Comparison of ENCODE assay signal across 15 cellular contexts in the genomic region with DNA sequence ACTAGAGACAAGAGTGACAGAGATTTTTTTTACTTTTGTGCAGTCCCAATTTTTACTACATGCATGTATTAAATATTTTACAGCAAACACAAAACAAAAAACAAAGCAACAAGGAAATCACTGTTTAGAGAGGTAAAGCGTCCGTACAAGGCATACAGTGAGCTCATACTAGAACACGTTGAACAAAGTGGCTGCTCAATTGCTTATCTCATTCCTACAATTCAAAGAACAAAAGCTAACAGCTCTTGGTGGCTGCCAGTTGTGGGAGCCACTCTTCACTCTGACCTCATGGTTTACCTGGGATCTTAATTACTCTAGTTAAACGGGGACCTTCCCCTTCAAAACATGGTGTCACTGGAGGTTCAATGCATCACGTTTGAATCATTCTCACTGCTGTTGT. TPM values are rescaled to one million over a fixed set of nuclear protein-coding genes. Genes with fewer than 3 reads are reported as not detected.
DNase-seq lines count a peak whose midpoint lies in the region; ATAC-seq and TF ChIP-seq lines count a peak whose summit lies in the region.
"Had no signal": no experiment of that assay in that cellular context is flagged by ENCODE, and none has a peak within 500 bp of the region (broad histone marks: within the 10 kb centered on the region; RNA-seq: fewer than 3 reads in every experiment).

No MANE protein-coding gene starts in this region.

- TF ChIP-seq CTCF in neural progenitor cell (IDR thresholded peaks at IDR 0.05): no peak
- TF ChIP-seq CTCF in CD8-positive, alpha-beta T cell (IDR thresholded peaks at IDR 0.05): no peak

- H3K4me3 ChIP-seq in neural progenitor cell: no peak overlapping the region
- H3K4me3 ChIP-seq in CD8-positive, alpha-beta T cell (ENCODE audit: low read depth, low read length): no peak overlapping the region
- H3K4me3 ChIP-seq: GM23248 had no signal

- no peak overlapping the region for H3K27ac ChIP-seq in neural progenitor cell
- no peak overlapping the region for H3K27ac ChIP-seq in CD8-positive, alpha-beta T cell (ENCODE audit: low read depth, low read length)
- H3K27ac ChIP-seq: 22Rv1, GM23248 had no signal

- H3K79me2 ChIP-seq in neural progenitor cell (ENCODE audit: low read depth): no peaks in the 10 kb centered on the region

- no peak for ATAC-seq in HG02759 (IDR thresholded peaks at IDR 0.05; ENCODE audit: unreplicated experiment)
- no peak for ATAC-seq in naive thymus-derived CD8-positive, alpha-beta T cell
- ATAC-seq in CD8-positive, alpha-beta T cell: no peak
- ATAC-seq: HepG2 had no signal

- POLR2A ChIA-PET in naive thymus-derived CD8-positive, alpha-beta T cell (lab: Charles Lee): no interaction called here
- POLR2A ChIA-PET in CD8-positive, alpha-beta T cell (lab: Charles Lee): no interaction called here

- H3K9me3 ChIP-seq in neural progenitor cell (ENCODE audit: low read depth): no peaks in the 10 kb centered on the region
- H3K9me3 ChIP-seq in CD8-positive, alpha-beta T cell (ENCODE audit: low read length): no peaks in the 10 kb centered on the region
- H3K9me3 ChIP-seq: Caco-2 had no signal

- intact Hi-C loops in CD8-positive, alpha-beta T cell (cut with DNase I, micrococcal nuclease): no loop called here

- H3K27me3 Mint-ChIP-seq in neural progenitor cell (ENCODE audit: insufficient read depth, low read depth): peaks cover 4% of the 10 kb centered on the region
- H3K27me3 Mint-ChIP-seq in naive thymus-derived CD8-positive, alpha-beta T cell: peaks cover 10 to 29% (median 23%) of the 10 kb centered on the region in 5 donors
- peaks cover 20% of the 10 kb centered on the region for H3K27me3 Mint-ChIP-seq in CD8-positive, alpha-beta T cell (ENCODE audit: low read depth)

- H3K27ac Mint-ChIP-seq in neural progenitor cell: peak overlapping the region; percentile 70
- no peak overlapping the region for H3K27ac Mint-ChIP-seq in naive thymus-derived CD8-positive, alpha-beta T cell
- no peak overlapping the region for H3K27ac Mint-ChIP-seq in CD8-positive, alpha-beta T cell
- H3K27ac Mint-ChIP-seq: CD14-positive monocyte; CD8-positive, alpha-beta memory T cell; H9 had no signal

- H2AFZ ChIP-seq in neural progenitor cell (replicated peaks): peak overlapping the region; percentile 32
- H2AFZ ChIP-seq: GM23248 had no signal

- H3K4me2 ChIP-seq in neural progenitor cell: no peak overlapping the region

- peaks cover 20% of the 10 kb centered on the region for H3K4me1 ChIP-seq in neural progenitor cell
- no peaks in the 10 kb centered on the region for H3K4me1 ChIP-seq in CD8-positive, alpha-beta T cell (ENCODE audit: insufficient read depth, low read length)
- H3K4me1 ChIP-seq: Caco-2 had no signal

- no peak overlapping the region for H3K4me3 Mint-ChIP-seq in neural progenitor cell
- H3K4me3 Mint-ChIP-seq in naive thymus-derived CD8-positive, alpha-beta T cell: no peak overlapping the region
- no peak overlapping the region for H3K4me3 Mint-ChIP-seq in CD8-positive, alpha-beta T cell
- H3K4me3 Mint-ChIP-seq: CD14-positive monocyte; CD8-positive, alpha-beta memory T cell; H9 had no signal

- DNase-seq in DMS53 (lab: John Stamatoyannopoulos, UW) (peak; percentile 1), DMS53 treated with DMSO at 0.1 percent for 48 hours (lab: John Stamatoyannopoulos, UW; ENCODE audit: unreplicated experiment) (no peak), NCI-H146 treated with DMSO at 0.1 percent for 48 hours (lab: John Stamatoyannopoulos, UW; ENCODE audit: unreplicated experiment) (peak; percentile 14), NCI-H774 (lab: John Stamatoyannopoulos, UW) (peak; percentile 33), neural progenitor cell (ENCODE audit: low spot score) (no peak)
- DNase-seq in naive thymus-derived CD8-positive, alpha-beta T cell: no peak
- DNase-seq in CD8-positive, alpha-beta T cell: no peak
- DNase-seq: Caco-2; CD8-positive, alpha-beta memory T cell; GM23248; H9 had no signal

- H3K9me3 Mint-ChIP-seq in neural progenitor cell: no peaks in the 10 kb centered on the region
- peaks cover 0 to 5% (median 0%) of the 10 kb centered on the region in 9 donors for H3K9me3 Mint-ChIP-seq in naive thymus-derived CD8-positive, alpha-beta T cell
- H3K9me3 Mint-ChIP-seq in CD8-positive, alpha-beta T cell: no peaks in the 10 kb centered on the region
- H3K9me3 Mint-ChIP-seq: H9 had no signal

- H3K27me3 ChIP-seq in neural progenitor cell: no peaks in the 10 kb centered on the region
- H3K27me3 ChIP-seq in CD8-positive, alpha-beta T cell (ENCODE audit: insufficient read depth, low read length): no peaks in the 10 kb centered on the region

- no peaks in the 10 kb centered on the region for H3F3A ChIP-seq in neural progenitor cell (ENCODE audit: low read depth)

- H3K36me3 Mint-ChIP-seq in neural progenitor cell: no peaks in the 10 kb centered on the region
- no peaks in the 10 kb centered on the region for H3K36me3 Mint-ChIP-seq in naive thymus-derived CD8-positive, alpha-beta T cell
- no peaks in the 10 kb centered on the region for H3K36me3 Mint-ChIP-seq in CD8-positive, alpha-beta T cell
- H3K36me3 Mint-ChIP-seq: CD14-positive monocyte; CD8-positive, alpha-beta memory T cell had no signal

- peaks cover 37% of the 10 kb centered on the region for H3K4me1 Mint-ChIP-seq in neural progenitor cell
- H3K4me1 Mint-ChIP-seq in naive thymus-derived CD8-positive, alpha-beta T cell: no peaks in the 10 kb centered on the region
- no peaks in the 10 kb centered on the region for H3K4me1 Mint-ChIP-seq in CD8-positive, alpha-beta T cell (ENCODE audit: low read depth)
- H3K4me1 Mint-ChIP-seq: CD14-positive monocyte; CD8-positive, alpha-beta memory T cell had no signal

- CTCF ChIA-PET in CD8-positive, alpha-beta T cell (lab: Charles Lee): no interaction called here

- no peaks in the 10 kb centered on the region for H3K36me3 ChIP-seq in neural progenitor cell
- no peaks in the 10 kb centered on the region for H3K36me3 ChIP-seq in CD8-positive, alpha-beta T cell (ENCODE audit: insufficient read depth, low read length)

- no peaks in the 10 kb centered on the region for H4K20me1 ChIP-seq in neural progenitor cell (ENCODE audit: low read depth)

- no peak overlapping the region for H3K9ac ChIP-seq in neural progenitor cell
- H3K9ac ChIP-seq: GM23248 had no signal

RNA-seq across cellular contexts. Expression of a gene that starts 7.6 kb away (rescaled TPM):
- total RNA-seq in neural progenitor cell (ENCODE audit: low replicate concordance): 13.4 and 14.0 TPM in 2 replicates
- total RNA-seq in naive thymus-derived CD8-positive, alpha-beta T cell: under 1 TPM in 1 of 2 experiments, not detected in 1; 0.22 TPM
- under 1 TPM in 2 of 3 donors, not detected in 1; 0.08 to 0.13 TPM for polyA plus RNA-seq in naive thymus-derived CD8-positive, alpha-beta T cell
- total RNA-seq in CD8-positive, alpha-beta T cell: under 1 TPM in 1 of 2 experiments, not detected in 1; 0.08 TPM
- polyA plus RNA-seq: CD14-positive monocyte had no signal

Comparison
In these comparisons a context has a peak if more than half of its experiments do, and no peak if none do; other contexts are left out.
1. DNase-seq: peak in DMS53 (single experiment), NCI-H146 treated with DMSO at 0.1 percent for 48 hours (single experiment) and NCI-H774 (single experiment); none in DMS53 treated with DMSO at 0.1 percent for 48 hours (single experiment), neural progenitor cell (single experiment), naive thymus-derived CD8-positive, alpha-beta T cell (0 of 10) and CD8-positive, alpha-beta T cell (0 of 7).
2. RNA of a gene that starts 7.6 kb away (total RNA-seq): 13.4 to 14.0 TPM in neural progenitor cell; 0.22 TPM in naive thymus-derived CD8-positive, alpha-beta T cell and 0.08 TPM in CD8-positive, alpha-beta T cell; every median in the first group is over 10 times any median in the second.